9 cellular contexts compared by ENCODE assay signal in the genomic region with DNA sequence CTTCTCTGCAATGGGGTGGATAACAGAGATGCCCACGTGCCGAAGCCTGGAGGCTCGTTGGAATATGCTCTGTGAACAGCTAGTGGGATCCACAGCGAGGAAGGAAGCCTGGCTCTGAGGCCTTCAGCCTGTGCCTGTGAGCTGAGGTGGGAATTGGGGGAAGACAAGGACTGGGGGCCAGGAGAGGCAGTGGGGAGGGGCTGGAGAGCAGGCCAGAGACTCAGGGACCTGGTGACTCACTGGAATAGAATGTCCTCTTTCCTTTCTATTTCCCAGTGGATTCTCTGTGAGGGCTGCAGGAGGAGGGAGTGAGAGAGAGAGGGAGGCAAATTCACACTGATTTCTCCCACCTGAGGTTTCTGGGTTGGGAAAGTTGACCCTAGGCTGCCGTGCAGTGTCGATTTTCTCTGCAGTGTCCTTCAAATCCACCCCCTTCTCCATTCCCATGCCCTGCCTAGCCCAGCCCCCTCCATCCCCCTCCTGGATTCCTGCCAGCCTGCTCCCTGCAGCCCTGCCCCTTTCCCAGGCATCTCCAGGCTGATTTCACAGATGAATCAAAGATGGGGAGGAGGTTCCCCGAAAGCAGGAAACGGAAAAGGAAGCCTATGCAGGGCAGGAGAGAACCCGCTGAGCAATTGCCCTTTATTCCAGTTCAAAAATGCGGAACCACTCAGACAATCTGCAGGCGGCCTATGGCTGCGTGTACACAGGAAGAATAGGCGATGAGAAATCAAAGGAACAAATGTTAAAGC. TPM values are rescaled to one million over a fixed set of nuclear protein-coding genes. Genes with fewer than 3 reads are reported as not detected.
A peak's percentile ranks its signal among the peaks of the same experiment; 100 is the strongest.
DNase-seq lines count a peak whose midpoint lies in the region; ATAC-seq and TF ChIP-seq lines count a peak whose summit lies in the region.
"Had no signal": no experiment of that assay in that cellular context is flagged by ENCODE, and none has a peak within 500 bp of the region (broad histone marks: within the 10 kb centered on the region; RNA-seq: fewer than 3 reads in every experiment).

No MANE protein-coding gene starts in this region.

- H3K27me3 ChIP-seq in Panc1 (ENCODE audit: control insufficient read depth, insufficient read depth, low read length), result no peaks in the 10 kb centered on the region
- no peaks in the 10 kb centered on the region for H3K27me3 ChIP-seq in effector memory CD4-positive, alpha-beta T cell (replicated peaks; ENCODE audit: control insufficient read depth, insufficient read depth, low read length, poor library complexity, severe bottlenecking)

- no peaks in the 10 kb centered on the region for H3K9me3 ChIP-seq in Panc1 (ENCODE audit: control insufficient read depth, insufficient read depth, low read depth, low read length)
- no peaks in the 10 kb centered on the region for H3K9me3 ChIP-seq in effector memory CD4-positive, alpha-beta T cell (ENCODE audit: control insufficient read depth, low read length)

- H3K4me3 ChIP-seq in Panc1 (ENCODE audit: low read depth in 2 of 2, low read length in 2 of 2), result no peak overlapping the region; a peak in 1 of 4 replicates
- H3K4me3 ChIP-seq in effector memory CD4-positive, alpha-beta T cell (ENCODE audit: insufficient read depth, low read depth, low read length, poor library complexity, severe bottlenecking), result peak overlapping the region; percentile 13
- H3K4me3 ChIP-seq: GM12878 had no signal

- no peak for ATAC-seq in activated naive CD8-positive, alpha-beta T cell treated with anti-CD3 and anti-CD28 coated beads, Interleukin-2, amount 50 U/mL, for 24 hours
- peak; percentile 52 for ATAC-seq in Panc1
- ATAC-seq: GM12878 had no signal

- POLR2A ChIA-PET in Panc1 (lab: Charles Lee), result no interaction called here

- intact Hi-C loops in Panc1 (cut with micrococcal nuclease; ENCODE audit: unreplicated experiment), result no loop called here
- intact Hi-C loops in activated T-helper 1 cell treated with anti-CD3 and anti-CD28 coated beads, Interleukin-12 subunit alpha, Interleukin-12 subunit beta, Interleukin-2, Interleukin-4 antibody, amounts not matched to agents 30 ng/mL and 10 ng/mL and 1 ng/mL, durations not matched to agents 14 hours and 24 hours and 36 hours (cut with micrococcal nuclease), result no loop called here

- H3K27me3 Mint-ChIP-seq in activated naive CD8-positive, alpha-beta T cell, result no peaks in the 10 kb centered on the region
- peaks cover under 1% of the 10 kb centered on the region for H3K27me3 Mint-ChIP-seq in activated naive CD8-positive, alpha-beta T cell treated with anti-CD3 and anti-CD28 coated beads, Interleukin-2, amount 50 U/mL, for 24 hours
- peaks cover 2% of the 10 kb centered on the region for H3K27me3 Mint-ChIP-seq in activated T-helper 1 cell treated with anti-CD3 and anti-CD28 coated beads, Interleukin-12 subunit alpha, Interleukin-12 subunit beta, Interleukin-2, Interleukin-4 antibody, amounts not matched to agents 30 ng/mL and 10 ng/mL and 1 ng/mL, durations not matched to agents 14 hours and 24 hours and 36 hours (ENCODE audit: insufficient read depth)

- in situ Hi-C loops in Panc1 (cut with HindIII; ENCODE audit: low pct_unique_long_range_greater_than_20kb, low sequenced_read_pairs), result no loop called here

- H3K36me3 Mint-ChIP-seq in activated naive CD8-positive, alpha-beta T cell, result no peaks in the 10 kb centered on the region
- H3K36me3 Mint-ChIP-seq in activated naive CD8-positive, alpha-beta T cell treated with anti-CD3 and anti-CD28 coated beads, Interleukin-2, amount 50 U/mL, for 24 hours (ENCODE audit: low read depth), result no peaks in the 10 kb centered on the region
- no peaks in the 10 kb centered on the region for H3K36me3 Mint-ChIP-seq in activated T-helper 1 cell treated with anti-CD3 and anti-CD28 coated beads, Interleukin-12 subunit alpha, Interleukin-12 subunit beta, Interleukin-2, Interleukin-4 antibody, amounts not matched to agents 30 ng/mL and 10 ng/mL and 1 ng/mL, durations not matched to agents 14 hours and 24 hours and 36 hours (ENCODE audit: low read depth)

- peak overlapping the region; percentile 78 for H3K27ac ChIP-seq in Panc1 (ENCODE audit: low read length)
- no peak overlapping the region for H3K27ac ChIP-seq in effector memory CD4-positive, alpha-beta T cell (ENCODE audit: insufficient read depth, low read length, poor library complexity, severe bottlenecking)

- H3K36me3 ChIP-seq in Panc1 (ENCODE audit: control insufficient read depth, insufficient read depth, low read length), result no peaks in the 10 kb centered on the region
- H3K36me3 ChIP-seq in effector memory CD4-positive, alpha-beta T cell (ENCODE audit: control insufficient read depth, insufficient read depth, low read length), result no peaks in the 10 kb centered on the region

- H3K4me3 Mint-ChIP-seq in activated naive CD8-positive, alpha-beta T cell, result peak overlapping the region; percentile 23
- H3K4me3 Mint-ChIP-seq in activated naive CD8-positive, alpha-beta T cell treated with anti-CD3 and anti-CD28 coated beads, Interleukin-2, amount 50 U/mL, for 24 hours, result no peak overlapping the region
- no peak overlapping the region for H3K4me3 Mint-ChIP-seq in activated T-helper 1 cell treated with anti-CD3 and anti-CD28 coated beads, Interleukin-12 subunit alpha, Interleukin-12 subunit beta, Interleukin-2, Interleukin-4 antibody, amounts not matched to agents 30 ng/mL and 10 ng/mL and 1 ng/mL, durations not matched to agents 14 hours and 24 hours and 36 hours

- H3K4me1 Mint-ChIP-seq in activated naive CD8-positive, alpha-beta T cell (ENCODE audit: low read depth), result peaks cover 59% of the 10 kb centered on the region
- H3K4me1 Mint-ChIP-seq in activated naive CD8-positive, alpha-beta T cell treated with anti-CD3 and anti-CD28 coated beads, Interleukin-2, amount 50 U/mL, for 24 hours, result peaks cover 43% of the 10 kb centered on the region
- peaks cover 32% of the 10 kb centered on the region for H3K4me1 Mint-ChIP-seq in activated T-helper 1 cell treated with anti-CD3 and anti-CD28 coated beads, Interleukin-12 subunit alpha, Interleukin-12 subunit beta, Interleukin-2, Interleukin-4 antibody, amounts not matched to agents 30 ng/mL and 10 ng/mL and 1 ng/mL, durations not matched to agents 14 hours and 24 hours and 36 hours (ENCODE audit: low read depth)

- H3K9me3 Mint-ChIP-seq in activated naive CD8-positive, alpha-beta T cell (ENCODE audit: low read depth), result no peaks in the 10 kb centered on the region
- H3K9me3 Mint-ChIP-seq in activated naive CD8-positive, alpha-beta T cell treated with anti-CD3 and anti-CD28 coated beads, Interleukin-2, amount 50 U/mL, for 24 hours, result no peaks in the 10 kb centered on the region
- H3K9me3 Mint-ChIP-seq in activated T-helper 1 cell treated with anti-CD3 and anti-CD28 coated beads, Interleukin-12 subunit alpha, Interleukin-12 subunit beta, Interleukin-2, Interleukin-4 antibody, amounts not matched to agents 30 ng/mL and 10 ng/mL and 1 ng/mL, durations not matched to agents 14 hours and 24 hours and 36 hours, result no peaks in the 10 kb centered on the region

- H3K27ac Mint-ChIP-seq in activated naive CD8-positive, alpha-beta T cell, result no peak overlapping the region
- H3K27ac Mint-ChIP-seq in activated naive CD8-positive, alpha-beta T cell treated with anti-CD3 and anti-CD28 coated beads, Interleukin-2, amount 50 U/mL, for 24 hours, result no peak overlapping the region
- no peak overlapping the region for H3K27ac Mint-ChIP-seq in activated T-helper 1 cell treated with anti-CD3 and anti-CD28 coated beads, Interleukin-12 subunit alpha, Interleukin-12 subunit beta, Interleukin-2, Interleukin-4 antibody, amounts not matched to agents 30 ng/mL and 10 ng/mL and 1 ng/mL, durations not matched to agents 14 hours and 24 hours and 36 hours

- H3K4me1 ChIP-seq in Panc1 (ENCODE audit: control insufficient read depth, insufficient read depth, low read length), result peaks cover 70% of the 10 kb centered on the region
- H3K4me1 ChIP-seq in effector memory CD4-positive, alpha-beta T cell (ENCODE audit: control insufficient read depth, insufficient read depth, low read length, poor library complexity, severe bottlenecking), result peaks cover 51% of the 10 kb centered on the region

- DNase-seq in activated naive CD8-positive, alpha-beta T cell treated with anti-CD3 and anti-CD28 coated beads, Interleukin-2, amount 50 U/mL, for 24 hours, result no peak
- no peak for DNase-seq in Panc1 (ENCODE audit: low read depth, low spot score)
- no peak for DNase-seq in effector memory CD4-positive, alpha-beta T cell
- DNase-seq in medulla oblongata (ENCODE audit: extremely low spot score), result peak; percentile 51
- peak; percentile 80 for DNase-seq in ureter (ENCODE audit: low spot score)
- no peak for DNase-seq in NAMALWA (ENCODE audit: low spot score)
- DNase-seq in activated T-helper 1 cell treated with anti-CD3 and anti-CD28 coated beads, Interleukin-12 subunit alpha, Interleukin-12 subunit beta, Interleukin-2, Interleukin-4 antibody, amounts not matched to agents 30 ng/mL and 10 ng/mL and 1 ng/mL, durations not matched to agents 14 hours and 24 hours and 36 hours (ENCODE audit: low spot score), result no peak

- no peak for TF ChIP-seq CTCF in Panc1 (IDR thresholded peaks at IDR 0.05)

- CTCF ChIA-PET in Panc1 (lab: Charles Lee), result interaction anchor here (0.7 kb wide), 1 partner anchor 26 kb away, joined by 3 read pairs; no protein-coding TSS in a partner anchor

- BruUV-seq in Panc1 (replicated peaks; lab: Mats Ljungman, UMichigan), result no TSS peak

RNA-seq across cellular contexts. Expression of gene SPAAR, which starts 1.4 kb away (rescaled TPM):
- not detected for total RNA-seq in Panc1 (2021; ENCODE audit: unreplicated experiment)
- not detected for polyA plus RNA-seq in Panc1 (2012; ENCODE audit: insufficient read length)
- total RNA-seq in ureter, result 1.9 TPM
- total RNA-seq in activated T-helper 1 cell treated with anti-CD3 and anti-CD28 coated beads, Interleukin-12 subunit alpha, Interleukin-12 subunit beta, Interleukin-2, Interleukin-4 antibody, amounts not matched to agents 30 ng/mL and 10 ng/mL and 1 ng/mL, durations not matched to agents 14 hours and 24 hours and 36 hours, result not detected in 2 replicates
- total RNA-seq: GM12878 had no signal
- polyA plus RNA-seq: GM12878 had no signal

RNA-seq across cellular contexts. Expression of gene HRCT1, which starts 1.9 kb away (rescaled TPM):
- not detected for total RNA-seq in Panc1 (2021; ENCODE audit: unreplicated experiment)
- not detected for polyA plus RNA-seq in Panc1 (2012; ENCODE audit: insufficient read length)
- total RNA-seq in ureter, result 7.2 TPM
- total RNA-seq in activated T-helper 1 cell treated with anti-CD3 and anti-CD28 coated beads, Interleukin-12 subunit alpha, Interleukin-12 subunit beta, Interleukin-2, Interleukin-4 antibody, amounts not matched to agents 30 ng/mL and 10 ng/mL and 1 ng/mL, durations not matched to agents 14 hours and 24 hours and 36 hours, result not detected in 2 replicates
- total RNA-seq: GM12878 had no signal
- polyA plus RNA-seq: GM12878 had no signal

RNA-seq across cellular contexts. Expression of gene OR13J1, which starts 37.7 kb away (rescaled TPM):
- total RNA-seq in Panc1 (2021; ENCODE audit: unreplicated experiment) (not detected), ureter (not detected)
- polyA plus RNA-seq in Panc1 (2012; ENCODE audit: insufficient read length), result not detected
- total RNA-seq in activated T-helper 1 cell treated with anti-CD3 and anti-CD28 coated beads, Interleukin-12 subunit alpha, Interleukin-12 subunit beta, Interleukin-2, Interleukin-4 antibody, amounts not matched to agents 30 ng/mL and 10 ng/mL and 1 ng/mL, durations not matched to agents 14 hours and 24 hours and 36 hours, result not detected in 2 replicates
- total RNA-seq: GM12878 had no signal
- polyA plus RNA-seq: GM12878 had no signal

RNA-seq across cellular contexts. Expression of gene OR2S2, which starts 50.0 kb away (rescaled TPM):
- total RNA-seq in Panc1 (2021; ENCODE audit: unreplicated experiment), result not detected
- not detected for polyA plus RNA-seq in Panc1 (2012; ENCODE audit: insufficient read length)
- total RNA-seq in ureter, result not detected
- total RNA-seq in activated T-helper 1 cell treated with anti-CD3 and anti-CD28 coated beads, Interleukin-12 subunit alpha, Interleukin-12 subunit beta, Interleukin-2, Interleukin-4 antibody, amounts not matched to agents 30 ng/mL and 10 ng/mL and 1 ng/mL, durations not matched to agents 14 hours and 24 hours and 36 hours, result not detected in 2 replicates
- total RNA-seq: GM12878 had no signal
- polyA plus RNA-seq: GM12878 had no signal

Comparison
In these comparisons a context has a peak if more than half of its experiments do, and no peak if none do; other contexts are left out.
1. DNase-seq: peak in medulla oblongata (single experiment) and ureter (single experiment); none in activated naive CD8-positive, alpha-beta T cell treated with anti-CD3 and anti-CD28 coated beads, Interleukin-2, amount 50 U/mL, for 24 hours (single experiment), Panc1 (single experiment), effector memory CD4-positive, alpha-beta T cell (0 of 3), NAMALWA (single experiment) and activated T-helper 1 cell treated with anti-CD3 and anti-CD28 coated beads, Interleukin-12 subunit alpha, Interleukin-12 subunit beta, Interleukin-2, Interleukin-4 antibody, amounts not matched to agents 30 ng/mL and 10 ng/mL and 1 ng/mL, durations not matched to agents 14 hours and 24 hours and 36 hours (single experiment).